In genomic region chr5:108797396-108797795, GRCh38 we compare ENCODE assay signal across 18 cellular contexts.
"Had no signal": no experiment of that assay in that cellular context is flagged by ENCODE, and none has a peak within 500 bp of the region (broad histone marks: within the 10 kb centered on the region; RNA-seq: fewer than 3 reads in every experiment).

No MANE protein-coding gene starts in this region.

- ATAC-seq: activated naive CD4-positive, alpha-beta T cell treated with anti-CD3 and anti-CD28 coated beads, Interleukin-2, amount 50 U/mL, for 72 hours; left lobe of liver; lower lobe of right lung; naive thymus-derived CD4-positive, alpha-beta T cell; upper lobe of right lung had no signal

- H3K4me3 ChIP-seq: ascending aorta, hepatocyte, lower lobe of right lung, spleen, upper lobe of right lung had no signal

- H3K9me3 ChIP-seq: ascending aorta, lower lobe of right lung, upper lobe of right lung had no signal

- DNase-seq: activated gamma-delta T cell treated with Interleukin-2 at 50 U/mL for 16 hours; activated T-cell treated with anti-CD3 and anti-CD28 coated beads, Interleukin-2, amount 50 U/mL, for 1 hour; central memory CD4-positive, alpha-beta T cell; dermis blood vessel endothelial cell; effector CD8-positive, alpha-beta T cell; glutamatergic neuron; immature natural killer cell; lower lobe of right lung; naive thymus-derived CD4-positive, alpha-beta T cell; retina; spleen; stimulated activated CD4-positive, alpha-beta T cell treated with anti-CD3 and anti-CD28 coated beads, Interleukin-4, amount 100 ng/mL, for 24 hours; stimulated activated naive CD4-positive, alpha-beta T cell treated with Interleukin-2 at 50 U/mL for 16 hours; upper lobe of right lung had no signal

- H3K4me2 ChIP-seq: hepatocyte had no signal

- H3K27me3 ChIP-seq: ascending aorta, hepatocyte, spleen, upper lobe of right lung had no signal

- H3K27ac ChIP-seq: ascending aorta, hepatocyte, lower lobe of right lung, spleen, upper lobe of right lung had no signal

- H3K4me1 ChIP-seq: ascending aorta, lower lobe of right lung, spleen, upper lobe of right lung had no signal

- H2AFZ ChIP-seq: hepatocyte had no signal
